In the genomic region with DNA sequence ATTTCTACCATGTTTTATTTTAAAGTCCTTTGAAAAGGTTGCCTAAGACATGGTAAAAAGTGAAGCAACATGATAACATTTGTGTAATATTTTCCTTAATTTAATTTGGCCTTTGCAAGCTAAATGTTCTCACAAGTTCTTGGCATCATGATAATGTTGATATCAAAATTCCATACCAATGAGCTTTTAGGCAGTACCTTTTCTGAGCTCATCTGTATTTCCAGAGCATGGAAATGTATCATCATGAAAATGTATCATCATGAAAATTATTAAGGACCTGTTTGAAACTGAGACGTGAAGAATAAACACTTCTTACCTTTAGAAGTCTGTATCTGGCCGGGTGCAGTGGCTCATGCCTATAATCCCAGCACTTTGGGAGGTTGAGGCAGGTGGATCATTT, we compare ENCODE assay signal across 1 cellular context.
TF ChIP-seq lines count a peak whose summit lies in the region.

No MANE protein-coding gene starts in this region.

TF ChIP-seq in SK-N-SH, 30 proteins besides CTCF, POLR2A, EP300 and RAD21 (continued from another document):
- TF ChIP-seq, protein P1, sequence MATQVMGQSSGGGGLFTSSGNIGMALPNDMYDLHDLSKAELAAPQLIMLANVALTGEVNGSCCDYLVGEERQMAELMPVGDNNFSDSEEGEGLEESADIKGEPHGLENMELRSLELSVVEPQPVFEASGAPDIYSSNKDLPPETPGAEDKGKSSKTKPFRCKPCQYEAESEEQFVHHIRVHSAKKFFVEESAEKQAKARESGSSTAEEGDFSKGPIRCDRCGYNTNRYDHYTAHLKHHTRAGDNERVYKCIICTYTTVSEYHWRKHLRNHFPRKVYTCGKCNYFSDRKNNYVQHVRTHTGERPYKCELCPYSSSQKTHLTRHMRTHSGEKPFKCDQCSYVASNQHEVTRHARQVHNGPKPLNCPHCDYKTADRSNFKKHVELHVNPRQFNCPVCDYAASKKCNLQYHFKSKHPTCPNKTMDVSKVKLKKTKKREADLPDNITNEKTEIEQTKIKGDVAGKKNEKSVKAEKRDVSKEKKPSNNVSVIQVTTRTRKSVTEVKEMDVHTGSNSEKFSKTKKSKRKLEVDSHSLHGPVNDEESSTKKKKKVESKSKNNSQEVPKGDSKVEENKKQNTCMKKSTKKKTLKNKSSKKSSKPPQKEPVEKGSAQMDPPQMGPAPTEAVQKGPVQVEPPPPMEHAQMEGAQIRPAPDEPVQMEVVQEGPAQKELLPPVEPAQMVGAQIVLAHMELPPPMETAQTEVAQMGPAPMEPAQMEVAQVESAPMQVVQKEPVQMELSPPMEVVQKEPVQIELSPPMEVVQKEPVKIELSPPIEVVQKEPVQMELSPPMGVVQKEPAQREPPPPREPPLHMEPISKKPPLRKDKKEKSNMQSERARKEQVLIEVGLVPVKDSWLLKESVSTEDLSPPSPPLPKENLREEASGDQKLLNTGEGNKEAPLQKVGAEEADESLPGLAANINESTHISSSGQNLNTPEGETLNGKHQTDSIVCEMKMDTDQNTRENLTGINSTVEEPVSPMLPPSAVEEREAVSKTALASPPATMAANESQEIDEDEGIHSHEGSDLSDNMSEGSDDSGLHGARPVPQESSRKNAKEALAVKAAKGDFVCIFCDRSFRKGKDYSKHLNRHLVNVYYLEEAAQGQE (IDR thresholded peaks at IDR 0.05; ENCODE audit: low read depth, low read length), result no peak
- TF ChIP-seq POLR2AphosphoS5 (IDR thresholded peaks at IDR 0.05; ENCODE audit: low read depth, low read length), result no peak
- TF ChIP-seq NFIC (IDR thresholded peaks at IDR 0.05; ENCODE audit: borderline replicate concordance), result no peak
- no peak for TF ChIP-seq RFX5 (IDR thresholded peaks at IDR 0.05; ENCODE audit: low read length)
- TF ChIP-seq GATA2 (CRISPR knock-in tag; IDR thresholded peaks at IDR 0.05), result no peak
- TF ChIP-seq GABPA (IDR thresholded peaks at IDR 0.05; ENCODE audit: low read depth), result no peak
